12 cellular contexts compared by ENCODE assay signal in the genomic region with DNA sequence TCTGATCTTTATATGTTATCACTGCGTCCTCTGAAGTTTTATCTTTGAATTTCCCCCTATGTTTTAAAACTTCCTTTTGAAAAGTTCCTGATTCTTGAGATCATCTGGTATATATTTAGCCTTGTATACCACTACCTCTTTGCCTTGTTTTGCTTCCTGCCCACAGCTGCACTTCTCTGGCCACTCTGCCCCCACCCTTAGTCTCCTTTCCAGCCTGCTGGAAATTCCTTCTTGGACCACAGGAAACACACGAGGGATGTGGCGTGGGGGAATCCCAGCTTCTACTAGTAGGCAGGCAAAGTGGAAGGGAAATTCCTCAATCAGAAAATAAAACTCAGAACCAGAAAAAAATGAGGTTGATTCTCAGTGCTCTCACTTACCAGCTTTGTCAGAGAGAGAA. TPM values are rescaled to one million over a fixed set of nuclear protein-coding genes. Genes with fewer than 3 reads are reported as not detected.
DNase-seq lines count a peak whose midpoint lies in the region; ATAC-seq and TF ChIP-seq lines count a peak whose summit lies in the region.
"Had no signal": no experiment of that assay in that cellular context is flagged by ENCODE, and none has a peak within 500 bp of the region (broad histone marks: within the 10 kb centered on the region; RNA-seq: fewer than 3 reads in every experiment).

No MANE protein-coding gene starts in this region.

- H3K27me3 ChIP-seq in brain microvascular endothelial cell (replicated peaks) (no peaks in the 10 kb centered on the region), prostate gland (replicated peaks; ENCODE audit: insufficient read depth) (no peaks in the 10 kb centered on the region)

- in situ Hi-C loops in brain microvascular endothelial cell (cut with HindIII; ENCODE audit: low pct_ligation_motif_present, low sequenced_read_pairs) = no loop called here

- no peaks in the 10 kb centered on the region for H3K27me3 Mint-ChIP-seq in natural killer cell (ENCODE audit: low read depth in 2 of 2)
- H3K27me3 Mint-ChIP-seq in glutamatergic neuron (ENCODE audit: unreplicated experiment) = no peaks in the 10 kb centered on the region

- H3K27ac Mint-ChIP-seq in natural killer cell = peak overlapping the region in 1 of 2 donors; percentile 71
- no peak overlapping the region for H3K27ac Mint-ChIP-seq in glutamatergic neuron (ENCODE audit: unreplicated experiment)

- TF ChIP-seq CTCF in brain microvascular endothelial cell (IDR thresholded peaks at IDR 0.05; ENCODE audit: low read depth, low read length, missing control alignments) (no peak), natural killer cell (IDR thresholded peaks at IDR 0.05) (no peak), glutamatergic neuron (IDR thresholded peaks at IDR 0.05; ENCODE audit: partially characterized antibody, unreplicated experiment) (no peak), prostate gland (IDR thresholded peaks at IDR 0.05) (no peak)

- H3K27ac ChIP-seq in brain microvascular endothelial cell (no peak overlapping the region), prostate gland (no peak overlapping the region)
- H3K27ac ChIP-seq: dorsolateral prefrontal cortex had no signal

- TF ChIP-seq POLR2A in prostate gland (IDR thresholded peaks at IDR 0.05) = no peak

- no peak overlapping the region for H3K4me3 ChIP-seq in brain microvascular endothelial cell (ENCODE audit: low read depth, low read length)
- no peak overlapping the region for H3K4me3 ChIP-seq in prostate gland
- H3K4me3 ChIP-seq: dorsolateral prefrontal cortex had no signal

- H3K4me3 Mint-ChIP-seq in natural killer cell (peak overlapping the region; percentile 74), glutamatergic neuron (ENCODE audit: unreplicated experiment) (no peak overlapping the region)

- H3K36me3 ChIP-seq in brain microvascular endothelial cell (replicated peaks) (no peaks in the 10 kb centered on the region), prostate gland (no peaks in the 10 kb centered on the region)

- peak; percentile 3 for DNase-seq in EL
- DNase-seq in brain microvascular endothelial cell = peak; percentile 75
- no peak for DNase-seq in natural killer cell
- DNase-seq in NCI-H1436 (lab: John Stamatoyannopoulos, UW) = no peak
- no peak for DNase-seq in DMS 273 treated with DMSO at 0.1 percent for 48 hours (lab: John Stamatoyannopoulos, UW)
- DNase-seq in glutamatergic neuron = no peak
- DNase-seq in prostate gland (ENCODE audit: low spot score) = no peak
- DNase-seq: activated CD8-positive, alpha-beta memory T cell treated with anti-CD3 and anti-CD28 coated beads for 24 hours; dorsolateral prefrontal cortex; SIG-M5 had no signal

- H3K36me3 Mint-ChIP-seq in natural killer cell (peaks cover 8% of the 10 kb centered on the region), glutamatergic neuron (ENCODE audit: unreplicated experiment) (no peaks in the 10 kb centered on the region)

- 40% methylated on average over 3 of the region's 3 CpGs for WGBS in prostate gland

- ATAC-seq in HG03045 (IDR thresholded peaks at IDR 0.05; ENCODE audit: unreplicated experiment) (peak; percentile 37), natural killer cell (peak in 2 of 3 donors; percentile 22 to 57)

- intact Hi-C loops in natural killer cell (cut with micrococcal nuclease) = no loop called here
- intact Hi-C loops in prostate gland (cut with DNase I) = no loop called here

- H3K4me1 Mint-ChIP-seq in natural killer cell = peaks cover 46 to 49% of the 10 kb centered on the region in 2 donors
- H3K4me1 Mint-ChIP-seq in glutamatergic neuron (ENCODE audit: low read depth, unreplicated experiment) = no peaks in the 10 kb centered on the region

- no peaks in the 10 kb centered on the region for H3K4me1 ChIP-seq in prostate gland (replicated peaks)

- H3K9me3 Mint-ChIP-seq in natural killer cell (no peaks in the 10 kb centered on the region), glutamatergic neuron (ENCODE audit: unreplicated experiment) (no peaks in the 10 kb centered on the region)

- no peaks in the 10 kb centered on the region for H3K9me3 ChIP-seq in prostate gland

RNA-seq across cellular contexts. Expression of gene IL18RAP, which starts 13.3 kb away (rescaled TPM):
- total RNA-seq in natural killer cell (100 to 1,000 TPM; 136 to 309 (median 203) TPM), glutamatergic neuron (ENCODE audit: unreplicated experiment) (not detected), prostate gland (under 1 TPM in 1 of 2 donors, not detected in 1; 0.14 TPM)
- total RNA-seq: osteocyte had no signal

RNA-seq across cellular contexts. Expression of gene SLC9A4, which starts 36.7 kb away (rescaled TPM):
- total RNA-seq in natural killer cell = under 1 TPM in 2 of 3 donors, not detected in 1; 0.19 to 0.38 TPM
- total RNA-seq in glutamatergic neuron (ENCODE audit: unreplicated experiment) = 0.12 TPM
- total RNA-seq in prostate gland = not detected
- total RNA-seq: osteocyte had no signal

Comparison
In these comparisons a context has a peak if more than half of its experiments do, and no peak if none do; other contexts are left out.
1. DNase-seq: peak in EL (single experiment) and brain microvascular endothelial cell (single experiment); none in natural killer cell (single experiment), NCI-H1436 (single experiment), DMS 273 treated with DMSO at 0.1 percent for 48 hours (single experiment), glutamatergic neuron (single experiment) and prostate gland (single experiment).
2. RNA of gene IL18RAP, which starts 13.3 kb away (total RNA-seq): 136 to 309 TPM in natural killer cell; 0.14 TPM in prostate gland and not detected in glutamatergic neuron (single experiment); every median in the first group is over 100 times any median in the second.